ENCODE assay signal across 32 cellular contexts in genomic region chr6:165960692-165961091, GRCh38.
"Had no signal": no experiment of that assay in that cellular context is flagged by ENCODE, and none has a peak within 500 bp of the region (broad histone marks: within the 10 kb centered on the region; RNA-seq: fewer than 3 reads in every experiment).

No MANE protein-coding gene starts in this region.

- ATAC-seq: activated CD4-positive, CD25-positive, alpha-beta regulatory T cell treated with anti-CD3 and anti-CD28 coated beads, Interleukin-2, amount 50 U/mL, for 24 hours; activated CD8-positive, alpha-beta T cell treated with anti-CD3 and anti-CD28 coated beads for 36 hours; activated T-cell treated with anti-CD3 and anti-CD28 coated beads, Interleukin-2, amount 50 U/mL, for 4 hours; activated T-helper 17 cell treated with anti-CD3 and anti-CD28 coated beads, Interleukin-2, amount 50 U/mL, for 72 hours; body of pancreas; gastroesophageal sphincter; T-helper 17 cell had no signal

- DNase-seq: activated B cell treated with CpG ODN at 0.5 μM for 24 hours; activated CD4-positive, alpha-beta T cell treated with anti-CD3 and anti-CD28 coated beads for 48 hours; activated CD4-positive, alpha-beta T cell treated with anti-CD3 and anti-CD28 coated beads, Interleukin-2, amount 50 U/mL, for 1 hour; activated CD4-positive, alpha-beta T cell treated with anti-CD3 and anti-CD28 coated beads, Interleukin-2, amount 50 U/mL, for 48 hours; activated CD8-positive, alpha-beta memory T cell treated with anti-CD3 and anti-CD28 coated beads for 24 hours; activated CD8-positive, alpha-beta T cell treated with anti-CD3 and anti-CD28 coated beads for 36 hours; activated effector memory CD4-positive, alpha-beta T cell treated with Interleukin-2 at 50 U/mL for 16 hours; activated gamma-delta T cell treated with Interleukin-2 at 50 U/mL for 16 hours; activated naive CD4-positive, alpha-beta T cell treated with anti-CD3 and anti-CD28 coated beads, Interleukin-2, amount 50 U/mL, for 16 hours; activated naive CD4-positive, alpha-beta T cell treated with Interleukin-2 at 50 U/mL for 16 hours; activated T-cell treated with anti-CD3 and anti-CD28 coated beads, Interleukin-2, amount 50 U/mL, for 4 hours; amniotic stem cell; anterior cingulate cortex; body of pancreas; cortex of kidney; dermis blood vessel endothelial cell; effector CD4-positive, alpha-beta T cell; esophagus squamous epithelium; foreskin melanocyte; T-helper 1 cell; T-helper 17 cell; T1000; WERI-Rb-1 had no signal

- H3K27ac Mint-ChIP-seq: activated B cell treated with CpG ODN at 0.5 μM for 24 hours; activated CD8-positive, alpha-beta T cell treated with anti-CD3 and anti-CD28 coated beads for 36 hours; activated naive CD8-positive, alpha-beta T cell; activated T-helper 17 cell treated with anti-CD3 and anti-CD28 coated beads, Interleukin-2, amount 50 U/mL, for 72 hours; T-helper 17 cell; T-helper 2 cell treated with Interferon-gamma antibody and Interleukin-4, amounts not matched to agents 5 μg/mL and 100 μg/mL, for 36 hours had no signal

- H3K27me3 ChIP-seq: body of pancreas, esophagus squamous epithelium, gastroesophageal sphincter had no signal

- H3K4me3 Mint-ChIP-seq: activated B cell treated with CpG ODN at 0.5 μM for 24 hours; activated CD8-positive, alpha-beta T cell treated with anti-CD3 and anti-CD28 coated beads for 36 hours; activated naive CD8-positive, alpha-beta T cell; activated T-cell treated with anti-CD3 and anti-CD28 coated beads, Interleukin-2, amount 50 U/mL, for 4 hours; activated T-helper 17 cell treated with anti-CD3 and anti-CD28 coated beads, Interleukin-2, amount 50 U/mL, for 72 hours; T-helper 17 cell; T-helper 2 cell treated with Interferon-gamma antibody and Interleukin-4, amounts not matched to agents 5 μg/mL and 100 μg/mL, for 36 hours had no signal

- H3K4me1 ChIP-seq: body of pancreas, esophagus squamous epithelium, gastroesophageal sphincter had no signal

- H3K4me3 ChIP-seq: body of pancreas, esophagus squamous epithelium, gastroesophageal sphincter had no signal

- H3K27ac ChIP-seq: body of pancreas, epithelial cell of prostate, esophagus squamous epithelium, gastroesophageal sphincter, WERI-Rb-1 had no signal

- H3K36me3 ChIP-seq: esophagus squamous epithelium, gastroesophageal sphincter, WERI-Rb-1 had no signal

- FAIRE-seq: colon, endometrium, endothelial cell of umbilical vein had no signal

- H3K36me3 Mint-ChIP-seq: activated naive CD8-positive, alpha-beta T cell had no signal

- H3K4me1 Mint-ChIP-seq: activated B cell treated with CpG ODN at 0.5 μM for 24 hours; activated T-helper 17 cell treated with anti-CD3 and anti-CD28 coated beads, Interleukin-2, amount 50 U/mL, for 72 hours; T-helper 17 cell had no signal

- H3K9me3 Mint-ChIP-seq: activated B cell treated with CpG ODN at 0.5 μM for 24 hours; activated CD8-positive, alpha-beta T cell treated with anti-CD3 and anti-CD28 coated beads for 36 hours; activated T-cell treated with anti-CD3 and anti-CD28 coated beads, Interleukin-2, amount 50 U/mL, for 4 hours; activated T-helper 17 cell treated with anti-CD3 and anti-CD28 coated beads, Interleukin-2, amount 50 U/mL, for 72 hours; T-helper 2 cell treated with Interferon-gamma antibody and Interleukin-4, amounts not matched to agents 5 μg/mL and 100 μg/mL, for 36 hours had no signal

- H3K9me3 ChIP-seq: body of pancreas, gastroesophageal sphincter had no signal

- H3K27me3 Mint-ChIP-seq: activated B cell treated with CpG ODN at 0.5 μM for 24 hours had no signal
